In genomic region chr3:67018789-67019525, GRCh38 we compare ENCODE assay signal across 11 cellular contexts. TPM values are rescaled to one million over a fixed set of nuclear protein-coding genes. Genes with fewer than 3 reads are reported as not detected.
DNase-seq lines count a peak whose midpoint lies in the region; ATAC-seq and TF ChIP-seq lines count a peak whose summit lies in the region.
"Had no signal": no experiment of that assay in that cellular context is flagged by ENCODE, and none has a peak within 500 bp of the region (broad histone marks: within the 10 kb centered on the region; RNA-seq: fewer than 3 reads in every experiment).

No MANE protein-coding gene starts in this region.

- H3K27me3 ChIP-seq in testis: no peaks in the 10 kb centered on the region

- POLR2A ChIA-PET in activated CD4-positive, alpha-beta T cell treated with anti-CD3 and anti-CD28 coated beads for 36 hours (lab: Charles Lee): no interaction called here

- no peaks in the 10 kb centered on the region for H3K36me3 ChIP-seq in testis (ENCODE audit: low read depth, missing control alignments)

- H3K27ac Mint-ChIP-seq in activated CD4-positive, alpha-beta T cell treated with anti-CD3 and anti-CD28 coated beads for 36 hours: no peak overlapping the region
- H3K27ac Mint-ChIP-seq: natural killer cell had no signal

- CTCF ChIA-PET in activated CD4-positive, alpha-beta T cell treated with anti-CD3 and anti-CD28 coated beads for 36 hours (lab: Charles Lee): no interaction called here

- H3K27ac ChIP-seq in testis: peak overlapping the region in 1 of 2 donors; percentile 32

- 49 to 58% methylated on average over 13 of the region's 13 CpGs for WGBS in testis, 2 donors

- peaks cover 26% of the 10 kb centered on the region for H3K4me1 Mint-ChIP-seq in activated CD4-positive, alpha-beta T cell treated with anti-CD3 and anti-CD28 coated beads for 36 hours

- H3K27me3 Mint-ChIP-seq in activated CD4-positive, alpha-beta T cell treated with anti-CD3 and anti-CD28 coated beads for 36 hours: no peaks in the 10 kb centered on the region

- H3K4me3 Mint-ChIP-seq in activated CD4-positive, alpha-beta T cell treated with anti-CD3 and anti-CD28 coated beads for 36 hours: no peak overlapping the region

- H3K9me3 Mint-ChIP-seq in activated CD4-positive, alpha-beta T cell treated with anti-CD3 and anti-CD28 coated beads for 36 hours (ENCODE audit: low read depth): no peaks in the 10 kb centered on the region
- H3K9me3 Mint-ChIP-seq: natural killer cell had no signal

- no peak for DNase-seq in activated CD4-positive, alpha-beta T cell treated with anti-CD3 and anti-CD28 coated beads for 36 hours
- DNase-seq in activated CD4-positive, alpha-beta T cell treated with anti-CD3 and anti-CD28 coated beads for 1 hour: no peak
- no peak for DNase-seq in left colon
- no peak for DNase-seq in NCI-H146 (lab: John Stamatoyannopoulos, UW)
- DNase-seq in testis: no peak
- no peak for DNase-seq in NCI-H510A treated with DMSO at 0.1 percent for 48 hours (lab: John Stamatoyannopoulos, UW)
- DNase-seq: 8988T; natural killer cell; stimulated activated CD4-positive, alpha-beta T cell treated with anti-CD3 and anti-CD28 coated beads, Interleukin-2, amount 100 ng/mL, for 48 hours had no signal

- TF ChIP-seq CTCF in testis (IDR thresholded peaks at IDR 0.05): no peak

- ATAC-seq in activated CD4-positive, alpha-beta T cell treated with anti-CD3 and anti-CD28 coated beads for 36 hours: peak; percentile 57
- peak; percentile 37 for ATAC-seq in GM21447 (IDR thresholded peaks at IDR 0.05; ENCODE audit: unreplicated experiment)
- ATAC-seq in HG03432 (IDR thresholded peaks at IDR 0.05; ENCODE audit: unreplicated experiment): peak; percentile 72
- ATAC-seq in left colon: peak; percentile 34
- ATAC-seq: natural killer cell had no signal

- no peaks in the 10 kb centered on the region for H3K9me3 ChIP-seq in testis

- H3K4me3 ChIP-seq in testis: no peak overlapping the region

- no peaks in the 10 kb centered on the region for H3K36me3 Mint-ChIP-seq in activated CD4-positive, alpha-beta T cell treated with anti-CD3 and anti-CD28 coated beads for 36 hours (ENCODE audit: low read depth)
- H3K36me3 Mint-ChIP-seq: natural killer cell had no signal

- intact Hi-C loops in activated CD4-positive, alpha-beta T cell treated with anti-CD3 and anti-CD28 coated beads for 36 hours (cut with DNase I, micrococcal nuclease): no loop called here
- intact Hi-C loops in left colon (cut with DNase I, micrococcal nuclease): no loop called here
- intact Hi-C loops in testis (cut with DNase I; ENCODE audit: low total_unique reads): no loop called here

- H3K4me1 ChIP-seq in testis: peaks cover 10% of the 10 kb centered on the region

- TF ChIP-seq POLR2A in testis (IDR thresholded peaks at IDR 0.05): no peak

RNA-seq across cellular contexts. Expression of gene KBTBD8, which starts 20.9 kb away (rescaled TPM):
- 1 to 10 TPM; 8.3 to 9.2 TPM for total RNA-seq in activated CD4-positive, alpha-beta T cell treated with anti-CD3 and anti-CD28 coated beads for 36 hours
- total RNA-seq in left colon (1 to 10 TPM; 2.6 to 3.4 TPM), testis (10 to 100 TPM in 1 of 2 donors, 1 to 10 TPM in 1; 10.0 to 12.2 TPM)
- polyA plus RNA-seq in testis (ENCODE audit: insufficient read depth, low read depth, low replicate concordance): 8.4 TPM
